In the genomic region with DNA sequence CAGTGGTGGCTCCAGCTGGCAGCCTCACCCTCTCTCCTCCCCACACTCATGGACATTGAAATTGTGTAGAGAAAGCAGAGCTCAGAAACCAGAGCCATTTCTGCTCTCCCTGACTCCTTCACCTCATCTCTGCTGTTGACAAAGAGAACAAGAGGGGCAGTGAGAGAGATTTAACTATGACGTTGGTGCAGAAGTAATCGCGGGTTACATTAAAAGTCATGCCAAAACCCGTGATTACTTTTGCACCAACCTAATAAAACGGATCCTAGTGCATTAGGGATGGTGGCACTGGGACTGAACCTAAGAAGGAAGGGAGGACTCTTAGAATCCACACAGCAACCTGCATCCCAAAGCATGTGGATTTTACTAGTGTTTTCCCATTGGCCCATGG, we compare ENCODE assay signal across 1 cellular context.
TF ChIP-seq lines count a peak whose summit lies in the region.

No MANE protein-coding gene starts in this region.

TF ChIP-seq in GM23338, 12 proteins besides CTCF, POLR2A, EP300 and RAD21 (continued from another document):
- TF ChIP-seq, protein P1, sequence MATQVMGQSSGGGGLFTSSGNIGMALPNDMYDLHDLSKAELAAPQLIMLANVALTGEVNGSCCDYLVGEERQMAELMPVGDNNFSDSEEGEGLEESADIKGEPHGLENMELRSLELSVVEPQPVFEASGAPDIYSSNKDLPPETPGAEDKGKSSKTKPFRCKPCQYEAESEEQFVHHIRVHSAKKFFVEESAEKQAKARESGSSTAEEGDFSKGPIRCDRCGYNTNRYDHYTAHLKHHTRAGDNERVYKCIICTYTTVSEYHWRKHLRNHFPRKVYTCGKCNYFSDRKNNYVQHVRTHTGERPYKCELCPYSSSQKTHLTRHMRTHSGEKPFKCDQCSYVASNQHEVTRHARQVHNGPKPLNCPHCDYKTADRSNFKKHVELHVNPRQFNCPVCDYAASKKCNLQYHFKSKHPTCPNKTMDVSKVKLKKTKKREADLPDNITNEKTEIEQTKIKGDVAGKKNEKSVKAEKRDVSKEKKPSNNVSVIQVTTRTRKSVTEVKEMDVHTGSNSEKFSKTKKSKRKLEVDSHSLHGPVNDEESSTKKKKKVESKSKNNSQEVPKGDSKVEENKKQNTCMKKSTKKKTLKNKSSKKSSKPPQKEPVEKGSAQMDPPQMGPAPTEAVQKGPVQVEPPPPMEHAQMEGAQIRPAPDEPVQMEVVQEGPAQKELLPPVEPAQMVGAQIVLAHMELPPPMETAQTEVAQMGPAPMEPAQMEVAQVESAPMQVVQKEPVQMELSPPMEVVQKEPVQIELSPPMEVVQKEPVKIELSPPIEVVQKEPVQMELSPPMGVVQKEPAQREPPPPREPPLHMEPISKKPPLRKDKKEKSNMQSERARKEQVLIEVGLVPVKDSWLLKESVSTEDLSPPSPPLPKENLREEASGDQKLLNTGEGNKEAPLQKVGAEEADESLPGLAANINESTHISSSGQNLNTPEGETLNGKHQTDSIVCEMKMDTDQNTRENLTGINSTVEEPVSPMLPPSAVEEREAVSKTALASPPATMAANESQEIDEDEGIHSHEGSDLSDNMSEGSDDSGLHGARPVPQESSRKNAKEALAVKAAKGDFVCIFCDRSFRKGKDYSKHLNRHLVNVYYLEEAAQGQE (IDR thresholded peaks at IDR 0.05; ENCODE audit: unreplicated experiment) = no peak
- TF ChIP-seq POLR2AphosphoS5 (IDR thresholded peaks at IDR 0.05; ENCODE audit: low read depth) (no peak), EZH2phosphoT487 (IDR thresholded peaks at IDR 0.05; ENCODE audit: unreplicated experiment) (no peak), ZNF114 (CRISPR knock-in tag; IDR thresholded peaks at IDR 0.05) (no peak)
